1 cellular context compared by ENCODE assay signal in the genomic region with DNA sequence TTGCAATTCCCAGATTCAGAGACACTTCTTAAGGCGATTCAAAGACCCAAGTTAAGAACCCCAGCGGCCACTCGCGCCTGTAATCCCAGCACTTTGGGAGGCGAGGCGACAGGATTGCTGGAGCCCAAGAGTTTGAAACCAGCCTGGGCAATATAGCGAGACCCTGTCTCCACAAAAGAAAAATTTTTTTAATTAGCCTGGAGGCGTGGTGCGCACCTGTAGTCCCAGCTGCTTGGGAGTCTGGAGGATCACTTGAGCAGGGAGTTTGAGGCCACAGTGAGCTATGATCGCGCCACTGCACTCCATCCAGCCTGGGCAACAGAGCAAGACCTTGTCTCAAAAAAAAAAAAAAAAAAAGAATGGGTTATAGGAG.
TF ChIP-seq lines count a peak whose summit lies in the region.

No MANE protein-coding gene starts in this region.

TF ChIP-seq in HCT116, 20 proteins besides CTCF, POLR2A, EP300 and RAD21 (continued from another document):
- TF ChIP-seq, protein P1, sequence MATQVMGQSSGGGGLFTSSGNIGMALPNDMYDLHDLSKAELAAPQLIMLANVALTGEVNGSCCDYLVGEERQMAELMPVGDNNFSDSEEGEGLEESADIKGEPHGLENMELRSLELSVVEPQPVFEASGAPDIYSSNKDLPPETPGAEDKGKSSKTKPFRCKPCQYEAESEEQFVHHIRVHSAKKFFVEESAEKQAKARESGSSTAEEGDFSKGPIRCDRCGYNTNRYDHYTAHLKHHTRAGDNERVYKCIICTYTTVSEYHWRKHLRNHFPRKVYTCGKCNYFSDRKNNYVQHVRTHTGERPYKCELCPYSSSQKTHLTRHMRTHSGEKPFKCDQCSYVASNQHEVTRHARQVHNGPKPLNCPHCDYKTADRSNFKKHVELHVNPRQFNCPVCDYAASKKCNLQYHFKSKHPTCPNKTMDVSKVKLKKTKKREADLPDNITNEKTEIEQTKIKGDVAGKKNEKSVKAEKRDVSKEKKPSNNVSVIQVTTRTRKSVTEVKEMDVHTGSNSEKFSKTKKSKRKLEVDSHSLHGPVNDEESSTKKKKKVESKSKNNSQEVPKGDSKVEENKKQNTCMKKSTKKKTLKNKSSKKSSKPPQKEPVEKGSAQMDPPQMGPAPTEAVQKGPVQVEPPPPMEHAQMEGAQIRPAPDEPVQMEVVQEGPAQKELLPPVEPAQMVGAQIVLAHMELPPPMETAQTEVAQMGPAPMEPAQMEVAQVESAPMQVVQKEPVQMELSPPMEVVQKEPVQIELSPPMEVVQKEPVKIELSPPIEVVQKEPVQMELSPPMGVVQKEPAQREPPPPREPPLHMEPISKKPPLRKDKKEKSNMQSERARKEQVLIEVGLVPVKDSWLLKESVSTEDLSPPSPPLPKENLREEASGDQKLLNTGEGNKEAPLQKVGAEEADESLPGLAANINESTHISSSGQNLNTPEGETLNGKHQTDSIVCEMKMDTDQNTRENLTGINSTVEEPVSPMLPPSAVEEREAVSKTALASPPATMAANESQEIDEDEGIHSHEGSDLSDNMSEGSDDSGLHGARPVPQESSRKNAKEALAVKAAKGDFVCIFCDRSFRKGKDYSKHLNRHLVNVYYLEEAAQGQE (IDR thresholded peaks at IDR 0.05; ENCODE audit: low read depth): no peak
- TF ChIP-seq, protein P2, sequence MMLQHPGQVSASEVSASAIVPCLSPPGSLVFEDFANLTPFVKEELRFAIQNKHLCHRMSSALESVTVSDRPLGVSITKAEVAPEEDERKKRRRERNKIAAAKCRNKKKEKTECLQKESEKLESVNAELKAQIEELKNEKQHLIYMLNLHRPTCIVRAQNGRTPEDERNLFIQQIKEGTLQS (IDR thresholded peaks at IDR 0.05): no peak
- TF ChIP-seq SRF (IDR thresholded peaks at IDR 0.05; ENCODE audit: low read depth) (no peak), TCF7L2 (IDR thresholded peaks at IDR 0.05; ENCODE audit: borderline replicate concordance, extremely low read depth, insufficient read depth, insufficient read length) (no peak), CBX3 (IDR thresholded peaks at IDR 0.05; ENCODE audit: low read depth) (no peak), ZNF274 (IDR thresholded peaks at IDR 0.05; ENCODE audit: low read depth, low read length) (no peak), ZFX (IDR thresholded peaks at IDR 0.05) (no peak), JUND (IDR thresholded peaks at IDR 0.05) (no peak), ELF1 (IDR thresholded peaks at IDR 0.05; ENCODE audit: borderline replicate concordance, low read depth) (no peak), CEBPB (IDR thresholded peaks at IDR 0.05; ENCODE audit: low read depth) (no peak), EZH2 (IDR thresholded peaks at IDR 0.05) (no peak)
- TF ChIP-seq, protein P3, sequence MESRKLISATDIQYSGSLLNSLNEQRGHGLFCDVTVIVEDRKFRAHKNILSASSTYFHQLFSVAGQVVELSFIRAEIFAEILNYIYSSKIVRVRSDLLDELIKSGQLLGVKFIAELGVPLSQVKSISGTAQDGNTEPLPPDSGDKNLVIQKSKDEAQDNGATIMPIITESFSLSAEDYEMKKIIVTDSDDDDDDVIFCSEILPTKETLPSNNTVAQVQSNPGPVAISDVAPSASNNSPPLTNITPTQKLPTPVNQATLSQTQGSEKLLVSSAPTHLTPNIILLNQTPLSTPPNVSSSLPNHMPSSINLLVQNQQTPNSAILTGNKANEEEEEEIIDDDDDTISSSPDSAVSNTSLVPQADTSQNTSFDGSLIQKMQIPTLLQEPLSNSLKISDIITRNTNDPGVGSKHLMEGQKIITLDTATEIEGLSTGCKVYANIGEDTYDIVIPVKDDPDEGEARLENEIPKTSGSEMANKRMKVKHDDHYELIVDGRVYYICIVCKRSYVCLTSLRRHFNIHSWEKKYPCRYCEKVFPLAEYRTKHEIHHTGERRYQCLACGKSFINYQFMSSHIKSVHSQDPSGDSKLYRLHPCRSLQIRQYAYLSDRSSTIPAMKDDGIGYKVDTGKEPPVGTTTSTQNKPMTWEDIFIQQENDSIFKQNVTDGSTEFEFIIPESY (IDR thresholded peaks at IDR 0.05; ENCODE audit: extremely low read depth, insufficient replicate concordance, low read length): no peak
